22 cellular contexts compared by ENCODE assay signal in genomic region chr2:197080611-197081010, GRCh38.
DNase-seq lines count a peak whose midpoint lies in the region; ATAC-seq and TF ChIP-seq lines count a peak whose summit lies in the region.
"Had no signal": no experiment of that assay in that cellular context is flagged by ENCODE, and none has a peak within 500 bp of the region (broad histone marks: within the 10 kb centered on the region; RNA-seq: fewer than 3 reads in every experiment).

No MANE protein-coding gene starts in this region.

- no peaks in the 10 kb centered on the region for H3K9me3 Mint-ChIP-seq in CD4-positive, alpha-beta T cell
- no peaks in the 10 kb centered on the region for H3K9me3 Mint-ChIP-seq in neural progenitor cell
- no peaks in the 10 kb centered on the region for H3K9me3 Mint-ChIP-seq in nephron progenitor cell

- no peak overlapping the region for H3K27ac ChIP-seq in CD4-positive, alpha-beta T cell (ENCODE audit: low read depth, low read length)
- H3K27ac ChIP-seq in cingulate gyrus (ENCODE audit: low read depth, low read length) (peak overlapping the region; percentile 63), neural progenitor cell (no peak overlapping the region)
- H3K27ac ChIP-seq: 22Rv1, body of pancreas, parathyroid adenoma had no signal

- peaks cover 16% of the 10 kb centered on the region for H3K4me1 Mint-ChIP-seq in CD4-positive, alpha-beta T cell (ENCODE audit: low read depth)
- peaks cover 22% of the 10 kb centered on the region for H3K4me1 Mint-ChIP-seq in neural progenitor cell
- H3K4me1 Mint-ChIP-seq in nephron progenitor cell: peaks cover 11% of the 10 kb centered on the region
- H3K4me1 Mint-ChIP-seq: activated CD8-positive, alpha-beta memory T cell treated with anti-CD3 and anti-CD28 coated beads, Interleukin-2, amount 10 ng/mL, durations not matched to agents 7 days and 5 days had no signal

- no peak for TF ChIP-seq CTCF in CD4-positive, alpha-beta T cell (IDR thresholded peaks at IDR 0.05)
- TF ChIP-seq CTCF in neural progenitor cell (IDR thresholded peaks at IDR 0.05) (no peak), nephron progenitor cell (IDR thresholded peaks at IDR 0.05) (no peak)

- no peak overlapping the region for H3K4me2 ChIP-seq in neural progenitor cell

- no peaks in the 10 kb centered on the region for H3K27me3 Mint-ChIP-seq in CD4-positive, alpha-beta T cell
- H3K27me3 Mint-ChIP-seq in neural progenitor cell (ENCODE audit: insufficient read depth, low read depth) (peaks cover 2% of the 10 kb centered on the region), nephron progenitor cell (ENCODE audit: low read depth, poor library complexity) (peaks cover 3% of the 10 kb centered on the region)
- H3K27me3 Mint-ChIP-seq: activated CD8-positive, alpha-beta memory T cell treated with anti-CD3 and anti-CD28 coated beads, Interleukin-2, amount 10 ng/mL, durations not matched to agents 7 days and 5 days had no signal

- H3K4me3 ChIP-seq in neural progenitor cell: no peak overlapping the region
- H3K4me3 ChIP-seq: body of pancreas, gastroesophageal sphincter had no signal

- peaks cover 4% of the 10 kb centered on the region for H3K4me1 ChIP-seq in neural progenitor cell
- H3K4me1 ChIP-seq: body of pancreas, parathyroid adenoma had no signal

- H2AFZ ChIP-seq in neural progenitor cell (replicated peaks): peak overlapping the region; percentile 87
- H2AFZ ChIP-seq: parathyroid adenoma had no signal

- no peak for ATAC-seq in CD4-positive, alpha-beta T cell (ENCODE audit: poor library complexity)
- ATAC-seq in esophagus mucosa: no peak
- ATAC-seq: activated CD8-positive, alpha-beta memory T cell treated with anti-CD3 and anti-CD28 coated beads, Interleukin-2, amount 10 ng/mL, durations not matched to agents 7 days and 5 days; body of pancreas; gastroesophageal sphincter; left lobe of liver had no signal

- H3K4me3 Mint-ChIP-seq in CD4-positive, alpha-beta T cell: no peak overlapping the region
- H3K4me3 Mint-ChIP-seq in neural progenitor cell: no peak overlapping the region
- H3K4me3 Mint-ChIP-seq in nephron progenitor cell: no peak overlapping the region
- H3K4me3 Mint-ChIP-seq: activated CD8-positive, alpha-beta memory T cell treated with anti-CD3 and anti-CD28 coated beads, Interleukin-2, amount 10 ng/mL, durations not matched to agents 7 days and 5 days had no signal

- DNase-seq in DMS 273 (lab: John Stamatoyannopoulos, UW; ENCODE audit: unreplicated experiment) (peak; percentile 67), DMS 273 treated with DMSO at 0.1 percent for 48 hours (lab: John Stamatoyannopoulos, UW) (no peak), neural progenitor cell (ENCODE audit: low spot score) (no peak), nephron progenitor cell (no peak)
- no peak for DNase-seq in CD4-positive, alpha-beta T cell
- DNase-seq in activated CD4-positive, CD25-positive, alpha-beta regulatory T cell treated with anti-CD3 and anti-CD28 coated beads, Interleukin-2, amount 50 U/mL, for 72 hours: no peak
- DNase-seq: activated CD4-positive, alpha-beta T cell treated with anti-CD3 and anti-CD28 coated beads for 1 hour; activated CD8-positive, alpha-beta memory T cell treated with anti-CD3 and anti-CD28 coated beads, Interleukin-2, amount 10 ng/mL, durations not matched to agents 7 days and 5 days; activated effector memory CD4-positive, alpha-beta T cell treated with anti-CD3 and anti-CD28 coated beads, Interleukin-2, amount 50 U/mL, for 16 hours; body of pancreas; erythroblast; Karpas-422; NCI-H1092; NCI-H2107; T-helper 9 cell had no signal

- H4K20me1 ChIP-seq in neural progenitor cell (ENCODE audit: low read depth): no peaks in the 10 kb centered on the region

- intact Hi-C loops in CD4-positive, alpha-beta T cell (cut with DNase I, micrococcal nuclease): no loop called here

- H3K27ac Mint-ChIP-seq in CD4-positive, alpha-beta T cell: peak overlapping the region; percentile 71
- H3K27ac Mint-ChIP-seq in neural progenitor cell (peak overlapping the region; percentile 25), nephron progenitor cell (no peak overlapping the region)
- H3K27ac Mint-ChIP-seq: activated CD8-positive, alpha-beta memory T cell treated with anti-CD3 and anti-CD28 coated beads, Interleukin-2, amount 10 ng/mL, durations not matched to agents 7 days and 5 days had no signal

- H3F3A ChIP-seq in neural progenitor cell (ENCODE audit: low read depth): peaks cover 4% of the 10 kb centered on the region

- H3K9ac ChIP-seq in neural progenitor cell: no peak overlapping the region
- H3K9ac ChIP-seq: parathyroid adenoma had no signal

- H3K36me3 Mint-ChIP-seq in CD4-positive, alpha-beta T cell (ENCODE audit: low read depth): peaks cover 100% of the 10 kb centered on the region
- peaks cover 2% of the 10 kb centered on the region for H3K36me3 Mint-ChIP-seq in neural progenitor cell
- no peaks in the 10 kb centered on the region for H3K36me3 Mint-ChIP-seq in nephron progenitor cell (ENCODE audit: low read depth)

- H3K79me2 ChIP-seq in neural progenitor cell (ENCODE audit: low read depth): no peaks in the 10 kb centered on the region
- H3K79me2 ChIP-seq: parathyroid adenoma had no signal

- H3K27me3 ChIP-seq in CD4-positive, alpha-beta T cell (ENCODE audit: control insufficient read depth, insufficient read depth, low read length): no peaks in the 10 kb centered on the region
- H3K27me3 ChIP-seq in neural progenitor cell: no peaks in the 10 kb centered on the region
- H3K27me3 ChIP-seq: BE2C, body of pancreas, gastroesophageal sphincter had no signal

- no peaks in the 10 kb centered on the region for H3K9me3 ChIP-seq in CD4-positive, alpha-beta T cell (ENCODE audit: control insufficient read depth, low read length)
- no peaks in the 10 kb centered on the region for H3K9me3 ChIP-seq in neural progenitor cell (ENCODE audit: low read depth)
- H3K9me3 ChIP-seq: body of pancreas, gastroesophageal sphincter had no signal

- no peaks in the 10 kb centered on the region for H3K36me3 ChIP-seq in neural progenitor cell
- H3K36me3 ChIP-seq: BE2C had no signal

- POLR2A ChIA-PET in CD4-positive, alpha-beta T cell (lab: Charles Lee): no interaction called here

- CTCF ChIA-PET in CD4-positive, alpha-beta T cell (lab: Charles Lee): no interaction called here
